ENCODE assay signal across 1 cellular context in genomic region chr17:50721194-50722010, GRCh38.
A peak's percentile ranks its signal among the peaks of the same experiment; 100 is the strongest.
TF ChIP-seq lines count a peak whose summit lies in the region.

No MANE protein-coding gene starts in this region.

TF ChIP-seq in HepG2, 621 proteins besides CTCF, POLR2A, EP300 and RAD21:
- no peak for TF ChIP-seq ZSCAN22 (CRISPR knock-in tag; IDR thresholded peaks at IDR 0.05)
- TF ChIP-seq KMT2A (CRISPR knock-in tag; IDR thresholded peaks at IDR 0.05): no peak
- TF ChIP-seq SP4 (CRISPR knock-in tag; IDR thresholded peaks at IDR 0.05): no peak
- no peak for TF ChIP-seq ZBTB26 (CRISPR knock-in tag; IDR thresholded peaks at IDR 0.05; ENCODE audit: borderline replicate concordance)
- no peak for TF ChIP-seq ZNF496 (CRISPR knock-in tag; IDR thresholded peaks at IDR 0.05; ENCODE audit: insufficient replicate concordance)
- TF ChIP-seq ZNF766 (CRISPR knock-in tag; IDR thresholded peaks at IDR 0.05; ENCODE audit: borderline replicate concordance): no peak
- no peak for TF ChIP-seq TOE1 (CRISPR knock-in tag; IDR thresholded peaks at IDR 0.05)
- no peak for TF ChIP-seq ZNF441 (CRISPR knock-in tag; IDR thresholded peaks at IDR 0.05; ENCODE audit: borderline replicate concordance)
- peak; percentile 45 for TF ChIP-seq SAP130 (CRISPR knock-in tag; IDR thresholded peaks at IDR 0.05; ENCODE audit: low read depth)
- peak; percentile 89 for TF ChIP-seq NR2C2 (CRISPR knock-in tag; IDR thresholded peaks at IDR 0.05; ENCODE audit: borderline replicate concordance)
- TF ChIP-seq SIN3A (IDR thresholded peaks at IDR 0.05; ENCODE audit: borderline replicate concordance, low read depth, low read length): peak; percentile 64; the same call in 1 of the 2 replicates
- 0 out of 2 replicates have a peak, but pooled peaks have one; percentile 25 for TF ChIP-seq KAT8 (CRISPR knock-in tag; IDR thresholded peaks at IDR 0.05)
- no peak for TF ChIP-seq SNAPC2 (CRISPR knock-in tag; IDR thresholded peaks at IDR 0.05)
- TF ChIP-seq ZNF720 (CRISPR knock-in tag; IDR thresholded peaks at IDR 0.05): no peak
- TF ChIP-seq THAP11 (CRISPR knock-in tag; IDR thresholded peaks at IDR 0.05): 0 out of 2 replicates have a peak, but pooled peaks have one; percentile 22
- TF ChIP-seq ZNF142 (CRISPR knock-in tag; IDR thresholded peaks at IDR 0.05): no peak
- TF ChIP-seq FOXK2 (IDR thresholded peaks at IDR 0.05): no peak
- no peak for TF ChIP-seq MATR3 (CRISPR knock-in tag; IDR thresholded peaks at IDR 0.05)
- TF ChIP-seq MTF1 (CRISPR knock-in tag; IDR thresholded peaks at IDR 0.05): no peak
- no peak for TF ChIP-seq NR0B2 (CRISPR knock-in tag; IDR thresholded peaks at IDR 0.05)
- 0 out of 2 replicates have a peak, but pooled peaks have one; percentile 23 for TF ChIP-seq ZNF547 (CRISPR knock-in tag; IDR thresholded peaks at IDR 0.05)
- no peak for TF ChIP-seq ZNF704 (CRISPR knock-in tag; IDR thresholded peaks at IDR 0.05; ENCODE audit: borderline replicate concordance)
- TF ChIP-seq NR2F6 (IDR thresholded peaks at IDR 0.05): no peak
- TF ChIP-seq NR2F6 (CRISPR knock-in tag; IDR thresholded peaks at IDR 0.05): no peak
- 0 out of 2 replicates have a peak, but pooled peaks have one; percentile 22 for TF ChIP-seq DMAP1 (CRISPR knock-in tag; IDR thresholded peaks at IDR 0.05)
- no peak; the same call in 1 of the 2 replicates for TF ChIP-seq RBFOX2 (IDR thresholded peaks at IDR 0.05; ENCODE audit: low read depth, low read length)
- TF ChIP-seq GABPA (IDR thresholded peaks at IDR 0.05; ENCODE audit: low read depth, low read length): peak; percentile 7; the same call in 1 of the 2 replicates
- TF ChIP-seq GABPA (CRISPR knock-in tag; IDR thresholded peaks at IDR 0.05; ENCODE audit: low read depth): peak; percentile 83
- no peak for TF ChIP-seq ZMAT5 (CRISPR knock-in tag; IDR thresholded peaks at IDR 0.05; ENCODE audit: borderline replicate concordance, low read depth)
- no peak for TF ChIP-seq RXRA (CRISPR knock-in tag; IDR thresholded peaks at IDR 0.05)
- TF ChIP-seq ZNF724P (CRISPR knock-in tag; IDR thresholded peaks at IDR 0.05; ENCODE audit: borderline replicate concordance): no peak
- TF ChIP-seq ZSCAN30 (CRISPR knock-in tag; IDR thresholded peaks at IDR 0.05): no peak
- TF ChIP-seq NR2F1 (CRISPR knock-in tag; IDR thresholded peaks at IDR 0.05): no peak
- TF ChIP-seq TEAD3 (CRISPR knock-in tag; optimal IDR thresholded peaks at IDR 0.05; ENCODE audit: borderline replicate concordance): no peak
- TF ChIP-seq MED8 (CRISPR knock-in tag; IDR thresholded peaks at IDR 0.05; ENCODE audit: insufficient replicate concordance): no peak
- TF ChIP-seq CREM (IDR thresholded peaks at IDR 0.05): peak; percentile 33; the same call in 1 of the 2 replicates
- no peak for TF ChIP-seq CREM (CRISPR knock-in tag; IDR thresholded peaks at IDR 0.05)
- TF ChIP-seq TFE3 (CRISPR knock-in tag; IDR thresholded peaks at IDR 0.05): 0 out of 2 replicates have a peak, but pooled peaks have one; percentile 17
- TF ChIP-seq E2F5 (CRISPR knock-in tag; conservative IDR thresholded peaks at IDR 0.05): no peak
- no peak for TF ChIP-seq BCLAF1 (IDR thresholded peaks at IDR 0.05)
